19 cellular contexts compared by ENCODE assay signal in genomic region chr1:78171736-78172590, GRCh38.
DNase-seq lines count a peak whose midpoint lies in the region; ATAC-seq and TF ChIP-seq lines count a peak whose summit lies in the region.
"Had no signal": no experiment of that assay in that cellular context is flagged by ENCODE, and none has a peak within 500 bp of the region (broad histone marks: within the 10 kb centered on the region; RNA-seq: fewer than 3 reads in every experiment).

No MANE protein-coding gene starts in this region.

- peaks cover 2% of the 10 kb centered on the region for H3K27me3 Mint-ChIP-seq in activated CD8-positive, alpha-beta T cell treated with anti-CD3 and anti-CD28 coated beads for 36 hours
- H3K27me3 Mint-ChIP-seq: activated CD4-positive, alpha-beta memory T cell treated with anti-CD3 and anti-CD28 coated beads, Interleukin-2, amount 10 ng/mL, durations not matched to agents 7 days and 5 days; dendritic cell treated with granulocyte-macrophage colony-stimulating factor and Interleukin-4, amounts not matched to agents 40 ng/mL and 50 ng/mL, for 4 days had no signal

- H3K27ac ChIP-seq in ACC112 (ENCODE audit: low read depth, low read length): peak overlapping the region; percentile 81
- H3K27ac ChIP-seq: neutrophil had no signal

- H3K9me3 Mint-ChIP-seq in activated CD8-positive, alpha-beta T cell treated with anti-CD3 and anti-CD28 coated beads for 36 hours: no peaks in the 10 kb centered on the region
- H3K9me3 Mint-ChIP-seq: activated CD4-positive, alpha-beta memory T cell treated with anti-CD3 and anti-CD28 coated beads, Interleukin-2, amount 10 ng/mL, durations not matched to agents 7 days and 5 days; dendritic cell treated with granulocyte-macrophage colony-stimulating factor and Interleukin-4, amounts not matched to agents 40 ng/mL and 50 ng/mL, for 4 days; mesothelial cell of epicardium; stimulated activated naive CD8-positive, alpha-beta T cell treated with anti-CD3 and anti-CD28 coated beads, Interleukin-15, Interleukin-2, amounts not matched to agents 100 ng/mL and 50 ng/mL, for 24 hours had no signal

- H3K36me3 Mint-ChIP-seq in activated CD8-positive, alpha-beta T cell treated with anti-CD3 and anti-CD28 coated beads for 36 hours (ENCODE audit: low read depth): no peaks in the 10 kb centered on the region
- H3K36me3 Mint-ChIP-seq: mesothelial cell of epicardium had no signal

- no peaks in the 10 kb centered on the region for H3K36me3 ChIP-seq in ACC112 (ENCODE audit: insufficient read depth, low read length)
- H3K36me3 ChIP-seq: neutrophil had no signal

- intact Hi-C loops in activated CD8-positive, alpha-beta T cell treated with anti-CD3 and anti-CD28 coated beads for 36 hours (cut with micrococcal nuclease): no loop called here

- TF ChIP-seq CTCF in activated CD8-positive, alpha-beta T cell treated with anti-CD3 and anti-CD28 coated beads for 36 hours (IDR thresholded peaks at IDR 0.05): no peak

- no peaks in the 10 kb centered on the region for H3K27me3 ChIP-seq in ACC112 (ENCODE audit: insufficient read depth, low read length)
- H3K27me3 ChIP-seq: neutrophil had no signal

- H3K4me1 Mint-ChIP-seq in activated CD8-positive, alpha-beta T cell treated with anti-CD3 and anti-CD28 coated beads for 36 hours (ENCODE audit: low read depth): no peaks in the 10 kb centered on the region
- H3K4me1 Mint-ChIP-seq: activated CD4-positive, alpha-beta memory T cell treated with anti-CD3 and anti-CD28 coated beads, Interleukin-2, amount 10 ng/mL, durations not matched to agents 7 days and 5 days; mesothelial cell of epicardium had no signal

- no peak for ATAC-seq in GM18858 (IDR thresholded peaks at IDR 0.05; ENCODE audit: unreplicated experiment)
- ATAC-seq in GM21528 (IDR thresholded peaks at IDR 0.05; ENCODE audit: low FRiP score, unreplicated experiment): no peak
- ATAC-seq in activated CD8-positive, alpha-beta T cell treated with anti-CD3 and anti-CD28 coated beads for 36 hours: no peak
- ATAC-seq: Right ventricle myocardium inferior had no signal

- H3K4me1 ChIP-seq in ACC112 (ENCODE audit: control insufficient read depth, insufficient read depth, low read length, unreplicated experiment): peaks cover 29% of the 10 kb centered on the region

- CTCF ChIA-PET in activated CD8-positive, alpha-beta T cell treated with anti-CD3 and anti-CD28 coated beads for 36 hours (lab: Charles Lee): interaction anchor here (0.6 to 2.4 kb wide), 2 partner anchors 27 to 552 kb away, joined by 3 to 9 read pairs; no protein-coding TSS in a partner anchor

- POLR2A ChIA-PET in activated CD8-positive, alpha-beta T cell treated with anti-CD3 and anti-CD28 coated beads for 36 hours (lab: Charles Lee): interaction anchor here (0.6 kb wide), 1 partner anchor 1034 kb away, joined by 3 read pairs; no protein-coding TSS in a partner anchor

- DNase-seq in HS-5 (ENCODE audit: low read depth) (peak; percentile 80), amniotic epithelial cell (ENCODE audit: low read depth) (peak; percentile 80), glomerular visceral epithelial cell (ENCODE audit: extremely low spot score) (peak; percentile 45), NCI-H345 (lab: John Stamatoyannopoulos, UW) (no peak)
- DNase-seq in activated CD8-positive, alpha-beta T cell treated with anti-CD3 and anti-CD28 coated beads for 36 hours: no peak
- DNase-seq: activated CD4-positive, alpha-beta memory T cell treated with anti-CD3 and anti-CD28 coated beads, Interleukin-2, amount 10 ng/mL, durations not matched to agents 7 days and 5 days; amygdala; Calu3; foreskin melanocyte; NCI-H187; small intestine had no signal

- H3K4me3 ChIP-seq in ACC112 (ENCODE audit: low read depth, low read length): peak overlapping the region; percentile 60

- no peak overlapping the region for H3K4me3 Mint-ChIP-seq in activated CD8-positive, alpha-beta T cell treated with anti-CD3 and anti-CD28 coated beads for 36 hours
- H3K4me3 Mint-ChIP-seq: activated CD4-positive, alpha-beta memory T cell treated with anti-CD3 and anti-CD28 coated beads, Interleukin-2, amount 10 ng/mL, durations not matched to agents 7 days and 5 days; dendritic cell treated with granulocyte-macrophage colony-stimulating factor and Interleukin-4, amounts not matched to agents 40 ng/mL and 50 ng/mL, for 4 days; mesothelial cell of epicardium; stimulated activated naive CD8-positive, alpha-beta T cell treated with anti-CD3 and anti-CD28 coated beads, Interleukin-15, Interleukin-2, amounts not matched to agents 100 ng/mL and 50 ng/mL, for 24 hours had no signal

- no peaks in the 10 kb centered on the region for H3K79me2 ChIP-seq in ACC112 (ENCODE audit: control insufficient read depth, insufficient read depth, low read length, unreplicated experiment)

- H3K27ac Mint-ChIP-seq in activated CD8-positive, alpha-beta T cell treated with anti-CD3 and anti-CD28 coated beads for 36 hours: no peak overlapping the region
- H3K27ac Mint-ChIP-seq: activated CD4-positive, alpha-beta memory T cell treated with anti-CD3 and anti-CD28 coated beads, Interleukin-2, amount 10 ng/mL, durations not matched to agents 7 days and 5 days; dendritic cell treated with granulocyte-macrophage colony-stimulating factor and Interleukin-4, amounts not matched to agents 40 ng/mL and 50 ng/mL, for 4 days; mesothelial cell of epicardium; stimulated activated naive CD8-positive, alpha-beta T cell treated with anti-CD3 and anti-CD28 coated beads, Interleukin-15, Interleukin-2, amounts not matched to agents 100 ng/mL and 50 ng/mL, for 24 hours had no signal

- peak overlapping the region; percentile 82 for H2AFZ ChIP-seq in ACC112 (ENCODE audit: low read length, unreplicated experiment)

Comparison
In these comparisons a context has a peak if more than half of its experiments do, and no peak if none do; other contexts are left out.
1. DNase-seq: peak in HS-5 (single experiment), amniotic epithelial cell (single experiment) and glomerular visceral epithelial cell (single experiment); none in NCI-H345 (single experiment) and activated CD8-positive, alpha-beta T cell treated with anti-CD3 and anti-CD28 coated beads for 36 hours (single experiment).